In genomic region chr1:156071332-156071816, GRCh38 we compare ENCODE assay signal across 4 cellular contexts. TPM values are rescaled to one million over a fixed set of nuclear protein-coding genes. Genes with fewer than 3 reads are reported as not detected.
"Had no signal": no experiment of that assay in that cellular context is flagged by ENCODE, and none has a peak within 500 bp of the region (broad histone marks: within the 10 kb centered on the region; RNA-seq: fewer than 3 reads in every experiment).

No MANE protein-coding gene starts in this region.

RNA-seq across cellular contexts. Expression of gene RAB25, which starts 10.4 kb away (rescaled TPM):
- total RNA-seq: ascending aorta, OCI-LY7, Right ventricle myocardium inferior, SK-MEL-5 had no signal
